21 cellular contexts compared by ENCODE assay signal in genomic region chr11:57812634-57813033, GRCh38.
"Had no signal": no experiment of that assay in that cellular context is flagged by ENCODE, and none has a peak within 500 bp of the region (broad histone marks: within the 10 kb centered on the region; RNA-seq: fewer than 3 reads in every experiment).

No MANE protein-coding gene starts in this region.

- H3K9me3 Mint-ChIP-seq: activated B cell treated with CpG ODN at 0.5 μM for 24 hours; activated naive CD4-positive, alpha-beta T cell treated with anti-CD3 and anti-CD28 coated beads for 36 hours; naive thymus-derived CD4-positive, alpha-beta T cell; neural crest cell had no signal

- ATAC-seq: activated CD4-positive, alpha-beta T cell treated with anti-CD3 and anti-CD28 coated beads for 36 hours; foreskin keratinocyte; left colon; naive thymus-derived CD4-positive, alpha-beta T cell; SK-N-SH treated with all-trans-retinoic acid at 6 μM for 48 hours had no signal

- H3K27me3 ChIP-seq: foreskin keratinocyte, transverse colon had no signal

- DNase-seq: activated B cell treated with CpG ODN at 0.5 μM for 24 hours; activated CD4-positive, alpha-beta T cell treated with anti-CD3 and anti-CD28 coated beads for 36 hours; activated CD4-positive, alpha-beta T cell treated with anti-CD3 and anti-CD28 coated beads, Interleukin-2, amount 50 U/mL, for 4 hours; activated CD8-positive, alpha-beta memory T cell treated with anti-CD3 and anti-CD28 coated beads, Interleukin-2, amount 50 U/mL, for 48 hours; activated naive CD4-positive, alpha-beta T cell treated with anti-CD3 and anti-CD28 coated beads for 36 hours; activated T-cell treated with anti-CD3 and anti-CD28 coated beads, Interleukin-2, amount 50 U/mL, for 48 hours; effector CD4-positive, alpha-beta T cell; foreskin keratinocyte; glutamatergic neuron; islet precursor cell; left colon; mesendoderm; naive thymus-derived CD4-positive, alpha-beta T cell; occipital lobe; retina; stimulated activated CD4-positive, alpha-beta T cell treated with anti-CD3 and anti-CD28 coated beads, Interleukin-4, amount 100 ng/mL, for 24 hours; stimulated activated naive CD4-positive, alpha-beta T cell treated with Interleukin-2 at 50 U/mL for 16 hours; T-helper 1 cell; transverse colon had no signal

- H3K4me3 Mint-ChIP-seq: activated B cell treated with CpG ODN at 0.5 μM for 24 hours; activated CD4-positive, alpha-beta T cell treated with anti-CD3 and anti-CD28 coated beads for 36 hours; activated naive CD4-positive, alpha-beta T cell treated with anti-CD3 and anti-CD28 coated beads for 36 hours; naive thymus-derived CD4-positive, alpha-beta T cell; neural crest cell had no signal

- H3K27me3 Mint-ChIP-seq: activated B cell treated with CpG ODN at 0.5 μM for 24 hours; activated CD4-positive, alpha-beta T cell treated with anti-CD3 and anti-CD28 coated beads for 36 hours; naive thymus-derived CD4-positive, alpha-beta T cell had no signal

- H3K9me3 ChIP-seq: transverse colon had no signal

- H3K4me1 ChIP-seq: foreskin keratinocyte, transverse colon had no signal

- H3K4me1 Mint-ChIP-seq: activated B cell treated with CpG ODN at 0.5 μM for 24 hours, neural crest cell had no signal

- H3K27ac ChIP-seq: foreskin keratinocyte, transverse colon had no signal

- H3K4me3 ChIP-seq: transverse colon had no signal
